Comparison of ENCODE assay signal across 16 cellular contexts in the genomic region with DNA sequence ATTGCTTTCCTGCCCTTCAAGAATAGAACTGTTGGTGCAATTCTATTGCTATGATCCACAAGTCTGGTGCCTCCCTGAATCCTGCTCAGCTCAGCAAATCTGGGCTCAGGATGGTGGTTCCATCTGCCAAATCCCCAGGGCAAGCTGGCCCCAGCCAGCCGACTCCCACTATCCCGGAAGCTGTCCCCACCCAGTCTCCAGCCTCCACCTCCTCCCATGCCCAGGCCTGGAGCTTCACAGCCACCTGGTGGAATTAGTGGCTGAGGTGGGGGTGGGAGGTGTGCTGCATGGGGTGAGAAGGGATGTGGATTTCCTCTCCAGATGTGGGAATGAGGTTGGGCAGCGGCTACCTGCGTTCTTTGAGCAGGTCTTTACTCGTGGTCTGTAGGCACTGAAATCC.
DNase-seq lines count a peak whose midpoint lies in the region; ATAC-seq and TF ChIP-seq lines count a peak whose summit lies in the region.
"Had no signal": no experiment of that assay in that cellular context is flagged by ENCODE, and none has a peak within 500 bp of the region (broad histone marks: within the 10 kb centered on the region; RNA-seq: fewer than 3 reads in every experiment).

No MANE protein-coding gene starts in this region.

- 47% methylated on average over 5 of the region's 5 CpGs; no CpG with 5 or more reads in 1 of the 2 donors for WGBS in transverse colon (ENCODE audit: low coverage in 1 of 2), 2 donors

- H3K4me1 ChIP-seq in colonic mucosa (no peaks in the 10 kb centered on the region), transverse colon (peaks cover 0 to 27% (median 12%) of the 10 kb centered on the region in 4 donors)

- no peak overlapping the region for H3K9ac ChIP-seq in colonic mucosa (ENCODE audit: low read depth in 2 of 2, low read length in 2 of 2)

- H3K36me3 ChIP-seq in colonic mucosa (no peaks in the 10 kb centered on the region), transverse colon (no peaks in the 10 kb centered on the region)

- TF ChIP-seq CTCF in colonic mucosa (IDR thresholded peaks at IDR 0.05) (no peak), transverse colon (IDR thresholded peaks at IDR 0.05) (no peak)

- intact Hi-C loops in colonic mucosa (cut with DNase I), result no loop called here
- intact Hi-C loops in transverse colon (cut with DNase I; ENCODE audit: low total_unique reads), result no loop called here

- no peak for ATAC-seq in HG03469 (IDR thresholded peaks at IDR 0.05; ENCODE audit: unreplicated experiment)

- H3K4me3 ChIP-seq in colonic mucosa (no peak overlapping the region), transverse colon (no peak overlapping the region)

- no peak for TF ChIP-seq EP300 in transverse colon (IDR thresholded peaks at IDR 0.05; ENCODE audit: low read depth)

- H3K27ac ChIP-seq in colonic mucosa, result no peak overlapping the region
- H3K27ac ChIP-seq in transverse colon, result peak overlapping the region in 2 of 4 donors; percentile 1 to 22
- H3K27ac ChIP-seq: 22Rv1 had no signal

- DNase-seq in NCI-H524 (lab: John Stamatoyannopoulos, UW) (peak; percentile 58 to 75), NCI-H524 treated with DMSO at 0.1 percent for 48 hours (lab: John Stamatoyannopoulos, UW) (no peak), colonic mucosa (peak; percentile 39), medulla oblongata (ENCODE audit: extremely low spot score) (peak; percentile 34), transverse colon (peak; percentile 24), D341Med (ENCODE audit: low spot score) (no peak), globus pallidus (ENCODE audit: low spot score) (no peak)
- DNase-seq: CD8-positive, alpha-beta memory T cell; DMS 273 treated with DMSO at 0.1 percent for 48 hours; MV-4-11; NCI-H1417 treated with DMSO at 0.1 percent for 48 hours; NCI-H2029; NCI-H2171 treated with DMSO at 0.1 percent for 48 hours; OCI-M1 had no signal

- in situ Hi-C loops in transverse colon (cut with MboI; ENCODE audit: low pct_ligation_motif_present in 1 of 4, low pct_unique_long_range_greater_than_20kb in 1 of 4, low sequenced_read_pairs in 3 of 4), result loop anchor here in 2 of 4 donors (25.0 kb wide), 1 partner anchor 288 kb away; no protein-coding TSS in a partner anchor

- TF ChIP-seq POLR2A in transverse colon (IDR thresholded peaks at IDR 0.05), result no peak

- H3K9me3 ChIP-seq in colonic mucosa (no peaks in the 10 kb centered on the region), transverse colon (no peaks in the 10 kb centered on the region)

- no peaks in the 10 kb centered on the region for H3K27me3 ChIP-seq in colonic mucosa
- no peaks in the 10 kb centered on the region for H3K27me3 ChIP-seq in transverse colon

Comparison
In these comparisons a context has a peak if more than half of its experiments do, and no peak if none do; other contexts are left out.
1. DNase-seq: peak in NCI-H524 (2 of 2), colonic mucosa (single experiment), medulla oblongata (single experiment) and transverse colon (single experiment); none in NCI-H524 treated with DMSO at 0.1 percent for 48 hours (single experiment), D341Med (single experiment) and globus pallidus (single experiment).